ENCODE assay signal across 36 cellular contexts in genomic region chr7:133681529-133681928, GRCh38.
"Had no signal": no experiment of that assay in that cellular context is flagged by ENCODE, and none has a peak within 500 bp of the region (broad histone marks: within the 10 kb centered on the region; RNA-seq: fewer than 3 reads in every experiment).

No MANE protein-coding gene starts in this region.

- H3K4me3 Mint-ChIP-seq: activated B cell treated with CpG ODN at 0.5 μM for 24 hours; activated CD4-positive, alpha-beta memory T cell treated with anti-CD3 and anti-CD28 coated beads, Interleukin-2, amount 10 ng/mL, durations not matched to agents 7 days and 5 days; activated CD4-positive, alpha-beta T cell treated with anti-CD3 and anti-CD28 coated beads for 36 hours; activated CD4-positive, alpha-beta T cell treated with anti-CD3 and anti-CD28 coated beads, Interleukin-2, amount 10 ng/mL, durations not matched to agents 7 days and 5 days; activated CD8-positive, alpha-beta memory T cell treated with anti-CD3 and anti-CD28 coated beads, Interleukin-2, amount 10 ng/mL, durations not matched to agents 7 days and 5 days; activated CD8-positive, alpha-beta T cell treated with anti-CD3 and anti-CD28 coated beads, Interleukin-2, amount 10 ng/mL, durations not matched to agents 7 days and 5 days; activated naive CD4-positive, alpha-beta T cell treated with anti-CD3 and anti-CD28 coated beads for 36 hours; activated naive CD8-positive, alpha-beta T cell treated with anti-CD3 and anti-CD28 coated beads for 36 hours; activated T-cell treated with anti-CD3 and anti-CD28 coated beads, Interleukin-2, amount 50 U/mL, for 4 hours; activated T-cell treated with anti-CD3 and anti-CD28 coated beads, Interleukin-2, amount 50 U/mL, for 72 hours; activated T-helper 1 cell treated with anti-CD3 and anti-CD28 coated beads, Interleukin-12 subunit alpha, Interleukin-12 subunit beta, Interleukin-2, Interleukin-4 antibody, amounts not matched to agents 30 ng/mL and 10 ng/mL and 1 ng/mL, durations not matched to agents 14 hours and 24 hours and 36 hours; activated T-helper 17 cell treated with anti-CD3 and anti-CD28 coated beads, Interleukin-2, amount 50 U/mL, for 72 hours; T-helper 1 cell treated with Interleukin-12 subunit alpha and Interleukin-12 subunit beta and Interleukin-4 antibody, amounts not matched to agents 30 μg/mL and 1 μg/mL, for 36 hours; T-helper 2 cell treated with Interferon-gamma antibody and Interleukin-4, amounts not matched to agents 5 μg/mL and 100 μg/mL, for 36 hours had no signal

- H3K4me1 Mint-ChIP-seq: activated B cell treated with CpG ODN at 0.5 μM for 24 hours; activated CD4-positive, alpha-beta memory T cell treated with anti-CD3 and anti-CD28 coated beads, Interleukin-2, amount 10 ng/mL, durations not matched to agents 7 days and 5 days; activated CD8-positive, alpha-beta memory T cell treated with anti-CD3 and anti-CD28 coated beads, Interleukin-2, amount 10 ng/mL, durations not matched to agents 7 days and 5 days; activated T-helper 17 cell treated with anti-CD3 and anti-CD28 coated beads, Interleukin-2, amount 50 U/mL, for 72 hours had no signal

- H3K27me3 Mint-ChIP-seq: activated B cell treated with CpG ODN at 0.5 μM for 24 hours; activated CD4-positive, alpha-beta memory T cell treated with anti-CD3 and anti-CD28 coated beads, Interleukin-2, amount 10 ng/mL, durations not matched to agents 7 days and 5 days; activated CD4-positive, alpha-beta T cell treated with anti-CD3 and anti-CD28 coated beads for 36 hours; activated CD4-positive, alpha-beta T cell treated with anti-CD3 and anti-CD28 coated beads, Interleukin-2, amount 10 ng/mL, durations not matched to agents 7 days and 5 days; activated CD8-positive, alpha-beta memory T cell treated with anti-CD3 and anti-CD28 coated beads, Interleukin-2, amount 10 ng/mL, durations not matched to agents 7 days and 5 days; activated naive CD8-positive, alpha-beta T cell treated with anti-CD3 and anti-CD28 coated beads for 36 hours; activated T-helper 17 cell treated with anti-CD3 and anti-CD28 coated beads, Interleukin-2, amount 50 U/mL, for 72 hours had no signal

- FAIRE-seq: astrocyte, TTC549 had no signal

- H3K4me1 ChIP-seq: breast epithelium had no signal

- H3K36me3 ChIP-seq: adrenal gland, brain microvascular endothelial cell, breast epithelium had no signal

- H3K27ac Mint-ChIP-seq: activated B cell treated with CpG ODN at 0.5 μM for 24 hours; activated CD4-positive, alpha-beta memory T cell treated with anti-CD3 and anti-CD28 coated beads, Interleukin-2, amount 10 ng/mL, durations not matched to agents 7 days and 5 days; activated CD4-positive, alpha-beta T cell treated with anti-CD3 and anti-CD28 coated beads for 36 hours; activated CD4-positive, alpha-beta T cell treated with anti-CD3 and anti-CD28 coated beads, Interleukin-2, amount 10 ng/mL, durations not matched to agents 7 days and 5 days; activated CD8-positive, alpha-beta memory T cell treated with anti-CD3 and anti-CD28 coated beads, Interleukin-2, amount 10 ng/mL, durations not matched to agents 7 days and 5 days; activated CD8-positive, alpha-beta T cell treated with anti-CD3 and anti-CD28 coated beads, Interleukin-2, amount 10 ng/mL, durations not matched to agents 7 days and 5 days; activated naive CD4-positive, alpha-beta T cell treated with anti-CD3 and anti-CD28 coated beads for 36 hours; activated naive CD4-positive, alpha-beta T cell treated with anti-CD3 and anti-CD28 coated beads, Interleukin-2, amount 50 U/mL, for 72 hours; activated naive CD8-positive, alpha-beta T cell treated with anti-CD3 and anti-CD28 coated beads for 36 hours; activated T-cell treated with anti-CD3 and anti-CD28 coated beads, Interleukin-2, amount 50 U/mL, for 72 hours; activated T-helper 1 cell treated with anti-CD3 and anti-CD28 coated beads, Interleukin-12 subunit alpha, Interleukin-12 subunit beta, Interleukin-2, Interleukin-4 antibody, amounts not matched to agents 30 ng/mL and 10 ng/mL and 1 ng/mL, durations not matched to agents 14 hours and 24 hours and 36 hours; activated T-helper 17 cell treated with anti-CD3 and anti-CD28 coated beads, Interleukin-2, amount 50 U/mL, for 72 hours; T-helper 1 cell treated with Interleukin-12 subunit alpha and Interleukin-12 subunit beta and Interleukin-4 antibody, amounts not matched to agents 30 μg/mL and 1 μg/mL, for 36 hours; T-helper 2 cell treated with Interferon-gamma antibody and Interleukin-4, amounts not matched to agents 5 μg/mL and 100 μg/mL, for 36 hours had no signal

- H3K9me3 Mint-ChIP-seq: activated B cell treated with CpG ODN at 0.5 μM for 24 hours; activated CD4-positive, alpha-beta T cell treated with anti-CD3 and anti-CD28 coated beads, Interleukin-2, amount 10 ng/mL, durations not matched to agents 7 days and 5 days; activated naive CD4-positive, alpha-beta T cell treated with anti-CD3 and anti-CD28 coated beads for 36 hours; activated naive CD4-positive, alpha-beta T cell treated with anti-CD3 and anti-CD28 coated beads, Interleukin-2, amount 50 U/mL, for 72 hours; activated naive CD8-positive, alpha-beta T cell treated with anti-CD3 and anti-CD28 coated beads for 36 hours; activated T-cell treated with anti-CD3 and anti-CD28 coated beads, Interleukin-2, amount 50 U/mL, for 4 hours; activated T-helper 1 cell treated with anti-CD3 and anti-CD28 coated beads, Interleukin-12 subunit alpha, Interleukin-12 subunit beta, Interleukin-2, Interleukin-4 antibody, amounts not matched to agents 30 ng/mL and 10 ng/mL and 1 ng/mL, durations not matched to agents 14 hours and 24 hours and 36 hours; activated T-helper 17 cell treated with anti-CD3 and anti-CD28 coated beads, Interleukin-2, amount 50 U/mL, for 72 hours; T-helper 2 cell treated with Interferon-gamma antibody and Interleukin-4, amounts not matched to agents 5 μg/mL and 100 μg/mL, for 36 hours had no signal

- H3K27ac ChIP-seq: adrenal gland, body of pancreas, brain microvascular endothelial cell, breast epithelium, VCaP had no signal

- H3K4me3 ChIP-seq: adrenal gland, body of pancreas, breast epithelium had no signal

- DNase-seq: activated B cell treated with CpG ODN at 0.5 μM for 24 hours; activated CD4-positive, alpha-beta memory T cell treated with anti-CD3 and anti-CD28 coated beads, Interleukin-2, amount 10 ng/mL, durations not matched to agents 7 days and 5 days; activated CD4-positive, alpha-beta T cell treated with anti-CD3 and anti-CD28 coated beads for 1 hour; activated CD4-positive, alpha-beta T cell treated with anti-CD3 and anti-CD28 coated beads for 36 hours; activated CD4-positive, alpha-beta T cell treated with anti-CD3 and anti-CD28 coated beads for 48 hours; activated CD4-positive, alpha-beta T cell treated with anti-CD3 and anti-CD28 coated beads, Interleukin-2, amount 10 ng/mL, durations not matched to agents 7 days and 5 days; activated CD4-positive, alpha-beta T cell treated with anti-CD3 and anti-CD28 coated beads, Interleukin-2, amount 50 U/mL, for 48 hours; activated CD8-positive, alpha-beta memory T cell treated with anti-CD3 and anti-CD28 coated beads for 24 hours; activated CD8-positive, alpha-beta memory T cell treated with anti-CD3 and anti-CD28 coated beads, Interleukin-2, amount 10 ng/mL, durations not matched to agents 7 days and 5 days; activated CD8-positive, alpha-beta memory T cell treated with anti-CD3 and anti-CD28 coated beads, Interleukin-2, amount 50 U/mL, for 48 hours; activated CD8-positive, alpha-beta T cell treated with anti-CD3 and anti-CD28 coated beads, Interleukin-2, amount 10 ng/mL, durations not matched to agents 7 days and 5 days; activated effector memory CD4-positive, alpha-beta T cell treated with anti-CD3 and anti-CD28 coated beads, Interleukin-2, amount 50 U/mL, for 16 hours; activated gamma-delta T cell treated with Interleukin-2 at 50 U/mL for 16 hours; activated naive CD4-positive, alpha-beta T cell; activated naive CD4-positive, alpha-beta T cell treated with anti-CD3 and anti-CD28 coated beads for 36 hours; activated naive CD4-positive, alpha-beta T cell treated with anti-CD3 and anti-CD28 coated beads, Interleukin-2, amount 50 U/mL, for 16 hours; activated naive CD8-positive, alpha-beta T cell treated with anti-CD3 and anti-CD28 coated beads for 36 hours; activated T-cell treated with anti-CD3 and anti-CD28 coated beads, Interleukin-2, amount 50 U/mL, for 4 hours; activated T-cell treated with anti-CD3 and anti-CD28 coated beads, Interleukin-2, amount 50 U/mL, for 72 hours; adrenal gland; amniotic stem cell; aorta; body of pancreas; brain microvascular endothelial cell; central memory CD4-positive, alpha-beta T cell; T-helper 2 cell; T-helper 9 cell had no signal

- H3K27me3 ChIP-seq: adrenal gland, body of pancreas, brain microvascular endothelial cell, breast epithelium had no signal

- ATAC-seq: activated CD4-positive, alpha-beta T cell treated with anti-CD3 and anti-CD28 coated beads for 36 hours; activated CD8-positive, alpha-beta memory T cell treated with anti-CD3 and anti-CD28 coated beads, Interleukin-2, amount 10 ng/mL, durations not matched to agents 7 days and 5 days; activated CD8-positive, alpha-beta T cell treated with anti-CD3 and anti-CD28 coated beads, Interleukin-2, amount 10 ng/mL, durations not matched to agents 7 days and 5 days; activated naive CD4-positive, alpha-beta T cell treated with anti-CD3 and anti-CD28 coated beads, Interleukin-2, amount 50 U/mL, for 72 hours; activated T-cell treated with anti-CD3 and anti-CD28 coated beads, Interleukin-2, amount 50 U/mL, for 4 hours; activated T-cell treated with anti-CD3 and anti-CD28 coated beads, Interleukin-2, amount 50 U/mL, for 72 hours; activated T-helper 17 cell treated with anti-CD3 and anti-CD28 coated beads, Interleukin-2, amount 50 U/mL, for 72 hours; body of pancreas had no signal

- H3K9me3 ChIP-seq: adrenal gland, body of pancreas, breast epithelium had no signal
